In genomic region chr17:39704821-39705551, GRCh38 we compare ENCODE assay signal across 11 cellular contexts. TPM values are rescaled to one million over a fixed set of nuclear protein-coding genes. Genes with fewer than 3 reads are reported as not detected.
DNase-seq lines count a peak whose midpoint lies in the region; ATAC-seq, FAIRE-seq and TF ChIP-seq lines count a peak whose summit lies in the region.
"Had no signal": no experiment of that assay in that cellular context is flagged by ENCODE, and none has a peak within 500 bp of the region (broad histone marks: within the 10 kb centered on the region; RNA-seq: fewer than 3 reads in every experiment).

No MANE protein-coding gene starts in this region.

- POLR2A ChIA-PET in WTC11 (lab: Charles Lee), result interaction anchor here (1.1 to 1.4 kb wide), 2 partner anchors 9 to 16 kb away, joined by 4 to 9 read pairs; partner anchors contain the start of gene PGAP3

- no peaks in the 10 kb centered on the region for H3K79me2 ChIP-seq in parathyroid adenoma

- H3K4me2 ChIP-seq in parathyroid adenoma (ENCODE audit: low read length), result peak overlapping the region; percentile 48

- H3K27ac Mint-ChIP-seq in WTC11, result peak overlapping the region; percentile 92
- H3K27ac Mint-ChIP-seq in stimulated activated naive B cell treated with anti-CD40 and anti-IgM and Interleukin-4, amounts not matched to agents 10 μg/mL and 1 μg/mL and 100 μg/mL, for 72 hours, result no peak overlapping the region
- H3K27ac Mint-ChIP-seq: activated naive CD8-positive, alpha-beta T cell treated with anti-CD3 and anti-CD28 coated beads, Interleukin-2, amount 10 ng/mL, durations not matched to agents 7 days and 5 days had no signal

- H3K9ac ChIP-seq in parathyroid adenoma, result no peak overlapping the region

- H3K27me3 Mint-ChIP-seq in WTC11 (ENCODE audit: low read depth), result no peaks in the 10 kb centered on the region
- H3K27me3 Mint-ChIP-seq in stimulated activated naive B cell treated with anti-CD40 and anti-IgM and Interleukin-4, amounts not matched to agents 10 μg/mL and 1 μg/mL and 100 μg/mL, for 72 hours, result peaks cover 18 to 25% of the 10 kb centered on the region in 2 donors

- H3K4me3 ChIP-seq in heart left ventricle (no peak overlapping the region), parathyroid adenoma (ENCODE audit: low read depth, low read length) (peak overlapping the region; percentile 12), sigmoid colon (no peak overlapping the region)

- H3K36me3 Mint-ChIP-seq in WTC11, result peaks cover 31% of the 10 kb centered on the region
- H3K36me3 Mint-ChIP-seq in stimulated activated naive B cell treated with anti-CD40 and anti-IgM and Interleukin-4, amounts not matched to agents 10 μg/mL and 1 μg/mL and 100 μg/mL, for 72 hours, result peaks cover 0 to 9% of the 10 kb centered on the region in 2 donors
- H3K36me3 Mint-ChIP-seq: activated naive CD8-positive, alpha-beta T cell treated with anti-CD3 and anti-CD28 coated beads, Interleukin-2, amount 10 ng/mL, durations not matched to agents 7 days and 5 days had no signal

- peaks cover 0 to 6% (median 0%) of the 10 kb centered on the region in 9 donors for H3K27me3 ChIP-seq in heart left ventricle
- H3K27me3 ChIP-seq in parathyroid adenoma (ENCODE audit: control insufficient read depth, insufficient read depth, low read length), result no peaks in the 10 kb centered on the region
- no peaks in the 10 kb centered on the region for H3K27me3 ChIP-seq in sigmoid colon

- TF ChIP-seq POLR2A in heart left ventricle (IDR thresholded peaks at IDR 0.05) (no peak), GM12891 (IDR thresholded peaks at IDR 0.05; ENCODE audit: low read depth, low read length) (no peak), sigmoid colon (IDR thresholded peaks at IDR 0.05) (no peak)

- no peaks in the 10 kb centered on the region for H3K9me3 Mint-ChIP-seq in WTC11
- no peaks in the 10 kb centered on the region for H3K9me3 Mint-ChIP-seq in stimulated activated naive B cell treated with anti-CD40 and anti-IgM and Interleukin-4, amounts not matched to agents 10 μg/mL and 1 μg/mL and 100 μg/mL, for 72 hours
- H3K9me3 Mint-ChIP-seq: activated naive CD8-positive, alpha-beta T cell treated with anti-CD3 and anti-CD28 coated beads, Interleukin-2, amount 10 ng/mL, durations not matched to agents 7 days and 5 days had no signal

- peaks cover 51% of the 10 kb centered on the region for H3K4me1 Mint-ChIP-seq in WTC11
- H3K4me1 Mint-ChIP-seq in stimulated activated naive B cell treated with anti-CD40 and anti-IgM and Interleukin-4, amounts not matched to agents 10 μg/mL and 1 μg/mL and 100 μg/mL, for 72 hours, result peaks cover 20 to 43% of the 10 kb centered on the region in 2 donors

- H2AFZ ChIP-seq in parathyroid adenoma, result peak overlapping the region; percentile 80

- no peaks in the 10 kb centered on the region for H3K9me3 ChIP-seq in heart left ventricle
- H3K9me3 ChIP-seq in parathyroid adenoma (ENCODE audit: control insufficient read depth, low read length), result no peaks in the 10 kb centered on the region
- no peaks in the 10 kb centered on the region for H3K9me3 ChIP-seq in sigmoid colon

- H3K36me3 ChIP-seq in heart left ventricle (peaks cover 0 to 32% (median 28%) of the 10 kb centered on the region in 9 donors), parathyroid adenoma (ENCODE audit: control insufficient read depth, insufficient read depth, low read length) (no peaks in the 10 kb centered on the region), sigmoid colon (peaks cover 0 to 32% (median 22%) of the 10 kb centered on the region in 4 donors)

- WGBS in heart left ventricle, 4 donors, result 48 to 64% (median 57%) methylated on average over 9 to 11 of the region's 11 CpGs
- WGBS in sigmoid colon, 2 donors, result 28 to 62% methylated on average over 11 of the region's 11 CpGs

- intact Hi-C loops in heart left ventricle (cut with DNase I) (no loop called here), sigmoid colon (cut with DNase I) (no loop called here)

- no peak; the same call in 1 of the 2 replicates for TF ChIP-seq CTCF in C4-2B (conservative IDR thresholded peaks at IDR 0.05)
- no peak for TF ChIP-seq CTCF in WTC11 (IDR thresholded peaks at IDR 0.05)
- peak in 6 of 12 donors; percentile 5 to 32 (median 16) for TF ChIP-seq CTCF in heart left ventricle (IDR thresholded peaks at IDR 0.05)
- TF ChIP-seq CTCF in parathyroid adenoma (IDR thresholded peaks at IDR 0.05), result no peak
- peak in 2 of 4 experiments; percentile 11 to 34 for TF ChIP-seq CTCF in sigmoid colon (IDR thresholded peaks at IDR 0.05)

- ATAC-seq in WTC11 (peak; percentile 62), heart left ventricle (peak; percentile 5 to 47 (median 25)), GM18520 (IDR thresholded peaks at IDR 0.05; ENCODE audit: unreplicated experiment) (no peak)
- no peak for ATAC-seq in stimulated activated naive B cell treated with anti-CD40 and anti-IgM and Interleukin-4, amounts not matched to agents 10 μg/mL and 1 μg/mL and 100 μg/mL, for 72 hours (replicated peaks)
- ATAC-seq: activated CD4-positive, CD25-positive, alpha-beta regulatory T cell treated with anti-CD3 and anti-CD28 coated beads, Interleukin-2, amount 50 U/mL, for 24 hours had no signal

- TF ChIP-seq EP300 in sigmoid colon (IDR thresholded peaks at IDR 0.05), result no peak

- H3K4me3 Mint-ChIP-seq in WTC11, result no peak overlapping the region; the same call in 1 of the 2 replicates
- H3K4me3 Mint-ChIP-seq in stimulated activated naive B cell treated with anti-CD40 and anti-IgM and Interleukin-4, amounts not matched to agents 10 μg/mL and 1 μg/mL and 100 μg/mL, for 72 hours, result no peak overlapping the region
- H3K4me3 Mint-ChIP-seq: activated naive CD8-positive, alpha-beta T cell treated with anti-CD3 and anti-CD28 coated beads, Interleukin-2, amount 10 ng/mL, durations not matched to agents 7 days and 5 days had no signal

- H3K27ac ChIP-seq in C4-2B (peak overlapping the region; percentile 96), heart left ventricle (peak overlapping the region in 10 of 12 donors; percentile 60 to 94 (median 76)), parathyroid adenoma (peak overlapping the region; percentile 97), sigmoid colon (peak overlapping the region in 2 of 4 donors; percentile 42 to 55)

- DNase-seq in WTC11 (ENCODE audit: low spot score) (peak; percentile 38), heart left ventricle (peak in 1 of 5 donors; percentile 19), GM12891 (ENCODE audit: insufficient read length, low spot score) (no peak), sigmoid colon (no peak)
- no peak for DNase-seq in stimulated activated naive B cell treated with anti-CD40 and anti-IgM and Interleukin-4, amounts not matched to agents 10 μg/mL and 1 μg/mL and 100 μg/mL, for 72 hours
- DNase-seq: activated naive CD8-positive, alpha-beta T cell treated with anti-CD3 and anti-CD28 coated beads, Interleukin-2, amount 10 ng/mL, durations not matched to agents 7 days and 5 days; NCI-H524 had no signal

- CTCF ChIA-PET in WTC11 (lab: Charles Lee), result interaction anchor here (0.6 to 7.9 kb wide), 20 partner anchors 9 to 83 kb away, joined by 3 to 77 read pairs (median 5); partner anchors contain the start of genes MIEN1, PNMT and TCAP

- peaks cover 0 to 66% (median 31%) of the 10 kb centered on the region in 12 donors for H3K4me1 ChIP-seq in heart left ventricle
- peaks cover 40% of the 10 kb centered on the region for H3K4me1 ChIP-seq in parathyroid adenoma
- H3K4me1 ChIP-seq in sigmoid colon, result peaks cover 0 to 36% (median 29%) of the 10 kb centered on the region in 4 donors

- FAIRE-seq in GM12891 (lab: Jason Lieb, UNC), result no peak

TF ChIP-seq in WTC11, 78 proteins besides CTCF, POLR2A, EP300 and RAD21 (continues in another document):
- TF ChIP-seq SP1 (CRISPR knock-in tag; conservative IDR thresholded peaks at IDR 0.05), result peak; percentile 36; the same call in 1 of the 2 replicates

TF ChIP-seq in GM12891, 5 proteins besides CTCF, POLR2A, EP300 and RAD21:
- TF ChIP-seq TAF1 (IDR thresholded peaks at IDR 0.05; ENCODE audit: low read depth, low read length), result no peak
- TF ChIP-seq POU2F2 (IDR thresholded peaks at IDR 0.05; ENCODE audit: low read depth, low read length), result no peak
- TF ChIP-seq SPI1 (IDR thresholded peaks at IDR 0.05; ENCODE audit: low read depth, low read length), result no peak
- TF ChIP-seq PAX5 (IDR thresholded peaks at IDR 0.05; ENCODE audit: insufficient read depth, low read length, severe bottlenecking), result no peak
- no peak for TF ChIP-seq POLR2AphosphoS5 (IDR thresholded peaks at IDR 0.05; ENCODE audit: low read depth, low read length)

RNA-seq across cellular contexts. Expression of gene ERBB2, which starts 5.1 kb away (rescaled TPM):
- 153 to 209 TPM (median 158 TPM) in 3 replicates for total RNA-seq in WTC11 (2021)
- total RNA-seq in heart left ventricle, result 10 to 100 TPM; 51.4 to 95.1 (median 79.3) TPM
- polyA plus RNA-seq in heart left ventricle, result 10 to 100 TPM; 29.7 to 77.4 TPM
- polyA plus RNA-seq in GM12891 (2012; ENCODE audit: low read depth, missing spikeins), result 2.8 TPM
- 10 to 100 TPM; 16.9 to 26.3 (median 22.5) TPM for total RNA-seq in sigmoid colon
- polyA plus RNA-seq in sigmoid colon, result 10 to 100 TPM; 11.8 to 58.9 (median 21.0) TPM

RNA-seq across cellular contexts. Expression of gene PGAP3, which starts 17.1 kb away (rescaled TPM):
- total RNA-seq in WTC11 (2021) (24.3 to 25.7 TPM (median 24.9 TPM) in 3 replicates), heart left ventricle (10 to 100 TPM in 7 of 9 donors, 1 to 10 TPM in 2; 8.0 to 18.8 (median 13.1) TPM), sigmoid colon (10 to 100 TPM in 1 of 4 donors, 1 to 10 TPM in 3; 6.9 to 12.1 (median 8.2) TPM)
- polyA plus RNA-seq in heart left ventricle (10 to 100 TPM; 13.3 to 13.8 TPM), sigmoid colon (10 to 100 TPM in 1 of 3 donors, 1 to 10 TPM in 2; 7.2 to 29.6 (median 8.4) TPM)
- 6.9 TPM for polyA plus RNA-seq in GM12891 (2012; ENCODE audit: low read depth, missing spikeins)

RNA-seq across cellular contexts. Expression of gene MIEN1, which starts 25.3 kb away (rescaled TPM):
- total RNA-seq in WTC11 (2021) (40.6 to 46.7 TPM (median 46.5 TPM) in 3 replicates), heart left ventricle (10 to 100 TPM; 34.3 to 98.1 (median 53.3) TPM), sigmoid colon (10 to 100 TPM; 52.4 to 65.5 (median 54.8) TPM)
- polyA plus RNA-seq in heart left ventricle (100 to 1,000 TPM in 1 of 2 donors, 10 to 100 TPM in 1; 87.6 to 159 TPM), sigmoid colon (100 to 1,000 TPM in 2 of 3 donors, 10 to 100 TPM in 1; 86.3 to 226 (median 195) TPM)
- 44.9 TPM for polyA plus RNA-seq in GM12891 (2012; ENCODE audit: low read depth, missing spikeins)

RNA-seq across cellular contexts. Expression of gene GRB7, which starts 32.8 kb away (rescaled TPM):
- total RNA-seq in WTC11 (2021) (42.4 to 48.5 TPM (median 44.0 TPM) in 3 replicates), heart left ventricle (1 to 10 TPM in 7 of 9 donors, under 1 TPM in 2; 0.48 to 8.2 (median 1.7) TPM), sigmoid colon (under 1 TPM in 1 of 4 donors, not detected in 3; under 0.01 TPM)
- polyA plus RNA-seq in heart left ventricle (1 to 10 TPM in 1 of 2 donors, under 1 TPM in 1; 0.57 to 1.3 TPM), sigmoid colon (10 to 100 TPM; 13.2 to 17.9 (median 13.2) TPM)
- polyA plus RNA-seq in GM12891 (2012; ENCODE audit: low read depth, missing spikeins), result 0.49 TPM

RNA-seq across cellular contexts. Expression of gene PNMT, which starts 36.7 kb away (rescaled TPM):
- total RNA-seq in WTC11 (2021) (2.4 to 3.1 TPM (median 2.7 TPM) in 3 replicates), heart left ventricle (1 to 10 TPM; 2.4 to 7.9 (median 6.0) TPM), sigmoid colon (1 to 10 TPM; 2.8 to 5.4 (median 5.1) TPM)
- polyA plus RNA-seq in heart left ventricle (10 to 100 TPM; 13.0 to 15.6 TPM), sigmoid colon (1 to 10 TPM; 1.2 to 2.4 (median 1.8) TPM)
- polyA plus RNA-seq in GM12891 (2012; ENCODE audit: low read depth, missing spikeins), result not detected
- total RNA-seq: activated naive CD8-positive, alpha-beta T cell treated with anti-CD3 and anti-CD28 coated beads, Interleukin-2, amount 10 ng/mL, durations not matched to agents 7 days and 5 days had no signal

Comparison
In these comparisons a context has a peak if more than half of its experiments do, and no peak if none do; other contexts are left out.
1. ATAC-seq: peak in WTC11 (single experiment) and heart left ventricle (4 of 4); none in stimulated activated naive B cell treated with anti-CD40 and anti-IgM and Interleukin-4, amounts not matched to agents 10 μg/mL and 1 μg/mL and 100 μg/mL, for 72 hours (0 of 2) and GM18520 (single experiment).